In the genomic region with DNA sequence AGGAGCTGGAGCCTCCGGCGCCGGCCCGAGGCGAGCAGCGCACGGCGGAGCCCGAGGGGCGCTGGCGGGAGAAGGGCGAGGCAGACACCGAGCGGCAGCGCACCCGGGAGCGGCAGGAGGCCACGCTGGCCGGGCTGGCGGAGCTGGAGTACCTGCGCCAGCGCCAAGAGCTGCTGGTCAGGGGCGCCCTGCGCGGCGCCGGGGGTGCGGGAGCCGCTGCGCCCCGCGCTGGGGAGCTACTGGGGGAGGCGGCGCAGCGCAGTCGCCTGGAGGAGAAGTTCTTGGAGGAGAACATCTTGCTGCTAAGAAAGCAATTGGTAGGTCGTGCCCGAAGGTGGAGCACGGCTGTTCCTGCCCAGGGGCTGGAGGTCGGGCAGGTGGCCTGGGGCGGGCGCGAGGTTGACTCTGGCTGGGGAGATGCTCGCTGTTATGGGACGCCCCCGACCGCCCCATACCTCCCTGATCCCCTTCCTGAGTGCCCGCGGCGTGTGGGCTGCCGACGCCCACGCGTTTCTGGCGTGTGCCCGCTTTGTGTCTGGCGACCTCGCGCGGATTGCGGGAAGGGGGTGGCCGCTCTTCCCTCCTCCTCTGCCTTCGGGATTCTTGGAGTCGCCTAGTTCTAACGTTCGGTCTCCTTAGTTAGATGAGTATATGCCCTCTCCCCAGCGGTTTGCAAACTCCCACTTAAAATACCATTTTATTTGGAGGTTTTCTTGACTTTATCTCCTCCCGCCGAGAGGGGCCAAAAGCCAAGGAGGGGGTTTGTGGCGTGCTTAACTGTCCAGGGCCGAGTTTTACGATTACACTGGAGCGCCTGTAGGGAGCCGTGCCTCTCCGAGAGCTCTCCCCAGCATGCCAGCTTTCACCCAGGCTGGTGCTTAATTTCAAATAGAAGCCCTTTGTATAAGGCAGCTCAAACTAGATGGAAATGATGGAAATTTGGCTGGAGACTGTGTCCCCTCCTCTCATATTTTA, we compare ENCODE assay signal across 8 cellular contexts. TPM values are rescaled to one million over a fixed set of nuclear protein-coding genes. Genes with fewer than 3 reads are reported as not detected.
DNase-seq lines count a peak whose midpoint lies in the region; ATAC-seq and TF ChIP-seq lines count a peak whose summit lies in the region.

No MANE protein-coding gene starts in this region.

- H3K27me3 Mint-ChIP-seq in activated CD4-positive, alpha-beta memory T cell treated with anti-CD3 and anti-CD28 coated beads, Interleukin-2, amount 10 ng/mL, durations not matched to agents 7 days and 5 days: peaks cover 60% of the 10 kb centered on the region
- H3K27me3 Mint-ChIP-seq in nephron (ENCODE audit: low read depth): no peaks in the 10 kb centered on the region

- TF ChIP-seq CTCF in GM20000 (IDR thresholded peaks at IDR 0.05; ENCODE audit: extremely low read depth, missing control alignments) (no peak), fibroblast of mammary gland (conservative IDR thresholded peaks at IDR 0.05; ENCODE audit: control insufficient read depth, insufficient read depth, low read depth, low read length) (no peak), nephron (IDR thresholded peaks at IDR 0.05; ENCODE audit: unreplicated experiment in 3 of 3) (peak in 1 of 3 experiments; percentile 7), uterus (IDR thresholded peaks at IDR 0.05) (peak in 1 of 4 experiments; percentile 0)

- no peaks in the 10 kb centered on the region for H3K4me1 ChIP-seq in uterus

- no peak for TF ChIP-seq POLR2A in uterus (IDR thresholded peaks at IDR 0.05)

- H3K27ac Mint-ChIP-seq in activated CD4-positive, alpha-beta memory T cell treated with anti-CD3 and anti-CD28 coated beads, Interleukin-2, amount 10 ng/mL, durations not matched to agents 7 days and 5 days: no peak overlapping the region
- H3K27ac Mint-ChIP-seq in nephron: peak overlapping the region; percentile 93 to 98 (median 97)

- peaks cover 33% of the 10 kb centered on the region for H3K4me1 Mint-ChIP-seq in activated CD4-positive, alpha-beta memory T cell treated with anti-CD3 and anti-CD28 coated beads, Interleukin-2, amount 10 ng/mL, durations not matched to agents 7 days and 5 days
- H3K4me1 Mint-ChIP-seq in nephron: peaks cover 46% of the 10 kb centered on the region

- H3K4me3 ChIP-seq in fibroblast of mammary gland (ENCODE audit: control insufficient read depth, low read depth, low read length): peak overlapping the region; percentile 48
- peak overlapping the region; percentile 52 to 95 for H3K4me3 ChIP-seq in uterus

- intact Hi-C loops in uterus (cut with DNase I; ENCODE audit: low total_unique reads): no loop called here

- ATAC-seq in HG03565 (IDR thresholded peaks at IDR 0.05; ENCODE audit: unreplicated experiment): peak; percentile 12

- H3K9me3 ChIP-seq in uterus: no peaks in the 10 kb centered on the region

- H3K36me3 Mint-ChIP-seq in activated CD4-positive, alpha-beta memory T cell treated with anti-CD3 and anti-CD28 coated beads, Interleukin-2, amount 10 ng/mL, durations not matched to agents 7 days and 5 days (ENCODE audit: low read depth): no peaks in the 10 kb centered on the region
- peaks cover 29% of the 10 kb centered on the region for H3K36me3 Mint-ChIP-seq in nephron (ENCODE audit: low read depth)

- peak overlapping the region; percentile 86 to 98 for H3K27ac ChIP-seq in uterus

- H3K36me3 ChIP-seq in uterus: no peaks in the 10 kb centered on the region

- peak overlapping the region; percentile 68 for H3K4me3 Mint-ChIP-seq in activated CD4-positive, alpha-beta memory T cell treated with anti-CD3 and anti-CD28 coated beads, Interleukin-2, amount 10 ng/mL, durations not matched to agents 7 days and 5 days
- H3K4me3 Mint-ChIP-seq in nephron: peak overlapping the region; percentile 93 to 96 (median 95)

- CTCF ChIA-PET in activated CD4-positive, alpha-beta memory T cell treated with anti-CD3 and anti-CD28 coated beads, Interleukin-2, amount 10 ng/mL, durations not matched to agents 7 days and 5 days (lab: Charles Lee): interaction anchor here (0.5 to 1.1 kb wide), 2 partner anchors 137 to 806 kb away, joined by 4 read pairs; no protein-coding TSS in a partner anchor

- DNase-seq in EH (ENCODE audit: low read depth): peak; percentile 49
- DNase-seq in GM20000 (ENCODE audit: low spot score): peak; percentile 65
- no peak for DNase-seq in activated CD4-positive, alpha-beta memory T cell treated with anti-CD3 and anti-CD28 coated beads, Interleukin-2, amount 10 ng/mL, durations not matched to agents 7 days and 5 days
- peak; percentile 10 for DNase-seq in fibroblast of mammary gland (ENCODE audit: low read depth)
- DNase-seq in uterus: peak; percentile 25 to 37
- DNase-seq in iPS-NIHi7 (ENCODE audit: extremely low spot score): no peak

- H3K9me3 Mint-ChIP-seq in activated CD4-positive, alpha-beta memory T cell treated with anti-CD3 and anti-CD28 coated beads, Interleukin-2, amount 10 ng/mL, durations not matched to agents 7 days and 5 days: no peaks in the 10 kb centered on the region
- no peaks in the 10 kb centered on the region for H3K9me3 Mint-ChIP-seq in nephron

- H3K27me3 ChIP-seq in uterus: no peaks in the 10 kb centered on the region

- POLR2A ChIA-PET in activated CD4-positive, alpha-beta memory T cell treated with anti-CD3 and anti-CD28 coated beads, Interleukin-2, amount 10 ng/mL, durations not matched to agents 7 days and 5 days (lab: Charles Lee): no interaction called here

RNA-seq across cellular contexts. Expression of a gene that starts 0.8 kb away (rescaled TPM):
- total RNA-seq in activated CD4-positive, alpha-beta memory T cell treated with anti-CD3 and anti-CD28 coated beads, Interleukin-2, amount 10 ng/mL, durations not matched to agents 7 days and 5 days: under 1 TPM; 0.81 to 0.93 TPM
- 10 to 100 TPM in 2 of 4 donors, 1 to 10 TPM in 2; 1.5 to 49.6 (median 10.5) TPM for total RNA-seq in uterus

Comparison
In these comparisons a context has a peak if more than half of its experiments do, and no peak if none do; other contexts are left out.
1. DNase-seq: peak in EH (single experiment), GM20000 (single experiment), fibroblast of mammary gland (single experiment) and uterus (2 of 2); none in activated CD4-positive, alpha-beta memory T cell treated with anti-CD3 and anti-CD28 coated beads, Interleukin-2, amount 10 ng/mL, durations not matched to agents 7 days and 5 days (single experiment) and iPS-NIHi7 (single experiment).